8 cellular contexts compared by ENCODE assay signal in genomic region chr17:879546-879945, GRCh38.
DNase-seq lines count a peak whose midpoint lies in the region; ATAC-seq and TF ChIP-seq lines count a peak whose summit lies in the region.

No MANE protein-coding gene starts in this region.

- TF ChIP-seq POLR2A in lower leg skin (IDR thresholded peaks at IDR 0.05) = no peak

- in situ Hi-C loops in G401 (cut with HindIII; ENCODE audit: low sequenced_read_pairs) = no loop called here

- ATAC-seq in HG02571 (IDR thresholded peaks at IDR 0.05; ENCODE audit: unreplicated experiment) (no peak), HG03354 (IDR thresholded peaks at IDR 0.05; ENCODE audit: poor library complexity, severe bottlenecking, unreplicated experiment) (no peak)

- DNase-seq in G401 (ENCODE audit: low spot score) (peak; percentile 43), NCI-H146 (lab: John Stamatoyannopoulos, UW) (peak; percentile 93), coronary artery (ENCODE audit: low spot score) (peak; percentile 85), lower leg skin (ENCODE audit: low spot score in 2 of 2) (peak; percentile 76 to 93)
- peak; percentile 33 to 51 for DNase-seq in activated CD4-positive, alpha-beta T cell treated with anti-CD3 and anti-CD28 coated beads for 24 hours (ENCODE audit: low read depth in 2 of 2)
- peak; percentile 47 for DNase-seq in stimulated activated CD8-positive, alpha-beta memory T cell treated with anti-CD3 and anti-CD28 coated beads, Interleukin-12 subunit alpha, Interleukin-12 subunit beta, amount 100 ng/mL, for 1 hour (ENCODE audit: low read depth)

- H3K4me3 ChIP-seq in coronary artery (peak overlapping the region; percentile 15), lower leg skin (ENCODE audit: low read depth, poor library complexity, severe bottlenecking) (no peak overlapping the region)

- peak; percentile 52 for TF ChIP-seq CTCF in coronary artery (IDR thresholded peaks at IDR 0.05)
- TF ChIP-seq CTCF in lower leg skin (IDR thresholded peaks at IDR 0.05) = no peak

- WGBS in lower leg skin, 2 donors = 16 to 35% methylated on average over 15 to 16 of the region's 16 CpGs

- H3K27ac ChIP-seq in coronary artery = peak overlapping the region; percentile 74 to 82

- intact Hi-C loops in lower leg skin (cut with DNase I; ENCODE audit: low total_unique reads) = no loop called here

Comparison
In these comparisons a context has a peak if more than half of its experiments do, and no peak if none do; other contexts are left out.
1. DNase-seq: peak in every context shown above with its lines; median percentile 93 in NCI-H146; 85 in coronary artery; 84 in lower leg skin; 47 in stimulated activated CD8-positive, alpha-beta memory T cell treated with anti-CD3 and anti-CD28 coated beads, Interleukin-12 subunit alpha, Interleukin-12 subunit beta, amount 100 ng/mL, for 1 hour; 43 in G401; 42 in activated CD4-positive, alpha-beta T cell treated with anti-CD3 and anti-CD28 coated beads for 24 hours.